Comparison of ENCODE assay signal across 2 cellular contexts in the genomic region with DNA sequence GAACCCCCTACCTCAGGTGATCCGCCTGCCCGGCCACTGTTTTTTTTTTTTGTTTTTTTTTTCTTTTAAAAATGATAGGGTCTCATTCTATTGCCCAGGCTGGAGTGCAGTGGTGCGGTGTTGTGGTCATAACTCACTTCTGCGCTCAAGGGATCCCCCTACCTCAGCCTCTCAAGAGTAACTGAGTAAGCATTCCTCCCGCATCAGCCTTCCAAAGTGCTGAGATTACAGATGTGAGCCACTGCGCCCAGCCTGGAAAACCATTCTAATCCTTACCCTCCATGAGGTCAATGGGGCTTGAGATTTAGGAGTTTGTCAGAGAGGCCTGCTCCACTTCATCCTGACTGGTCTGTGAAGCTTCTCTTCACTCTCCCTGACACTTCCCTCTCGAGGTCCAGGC.
TF ChIP-seq lines count a peak whose summit lies in the region.

No MANE protein-coding gene starts in this region.

TF ChIP-seq in HepG2, 621 proteins besides CTCF, POLR2A, EP300 and RAD21:
- no peak for TF ChIP-seq NR2F1 (CRISPR knock-in tag; IDR thresholded peaks at IDR 0.05)

TF ChIP-seq in WTC11, 78 proteins besides CTCF, POLR2A, EP300 and RAD21:
- TF ChIP-seq, protein P1, sequence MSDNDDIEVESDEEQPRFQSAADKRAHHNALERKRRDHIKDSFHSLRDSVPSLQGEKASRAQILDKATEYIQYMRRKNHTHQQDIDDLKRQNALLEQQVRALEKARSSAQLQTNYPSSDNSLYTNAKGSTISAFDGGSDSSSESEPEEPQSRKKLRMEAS (CRISPR knock-in tag; IDR thresholded peaks at IDR 0.05), result no peak
- TF ChIP-seq ZNF219 (CRISPR knock-in tag; IDR thresholded peaks at IDR 0.05; ENCODE audit: borderline replicate concordance) (no peak), MXD4 (CRISPR knock-in tag; IDR thresholded peaks at IDR 0.05; ENCODE audit: borderline replicate concordance) (no peak), FOXP1 (CRISPR knock-in tag; IDR thresholded peaks at IDR 0.05; ENCODE audit: borderline replicate concordance) (no peak), NFYB (CRISPR knock-in tag; conservative IDR thresholded peaks at IDR 0.05; ENCODE audit: low read depth) (no peak), ZNF396 (CRISPR knock-in tag; IDR thresholded peaks at IDR 0.05; ENCODE audit: borderline replicate concordance) (no peak), ZNF263 (CRISPR knock-in tag; IDR thresholded peaks at IDR 0.05; ENCODE audit: low read depth) (no peak), RELA (CRISPR knock-in tag; IDR thresholded peaks at IDR 0.05; ENCODE audit: borderline replicate concordance) (no peak), KAT7 (CRISPR knock-in tag; IDR thresholded peaks at IDR 0.05; ENCODE audit: borderline replicate concordance) (no peak), NFE2L1 (CRISPR knock-in tag; IDR thresholded peaks at IDR 0.05) (no peak), SMAD3 (CRISPR knock-in tag; IDR thresholded peaks at IDR 0.05; ENCODE audit: borderline replicate concordance) (no peak), FOXJ3 (CRISPR knock-in tag; IDR thresholded peaks at IDR 0.05; ENCODE audit: borderline replicate concordance) (no peak)
- TF ChIP-seq, protein P2, sequence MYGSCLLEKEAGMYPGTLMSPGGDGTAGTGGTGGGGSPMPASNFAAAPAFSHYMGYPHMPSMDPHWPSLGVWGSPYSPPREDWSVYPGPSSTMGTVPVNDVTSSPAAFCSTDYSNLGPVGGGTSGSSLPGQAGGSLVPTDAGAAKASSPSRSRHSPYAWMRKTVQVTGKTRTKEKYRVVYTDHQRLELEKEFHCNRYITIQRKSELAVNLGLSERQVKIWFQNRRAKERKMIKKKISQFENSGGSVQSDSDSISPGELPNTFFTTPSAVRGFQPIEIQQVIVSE (CRISPR knock-in tag; IDR thresholded peaks at IDR 0.05; ENCODE audit: borderline replicate concordance), result no peak
- TF ChIP-seq, protein P3, sequence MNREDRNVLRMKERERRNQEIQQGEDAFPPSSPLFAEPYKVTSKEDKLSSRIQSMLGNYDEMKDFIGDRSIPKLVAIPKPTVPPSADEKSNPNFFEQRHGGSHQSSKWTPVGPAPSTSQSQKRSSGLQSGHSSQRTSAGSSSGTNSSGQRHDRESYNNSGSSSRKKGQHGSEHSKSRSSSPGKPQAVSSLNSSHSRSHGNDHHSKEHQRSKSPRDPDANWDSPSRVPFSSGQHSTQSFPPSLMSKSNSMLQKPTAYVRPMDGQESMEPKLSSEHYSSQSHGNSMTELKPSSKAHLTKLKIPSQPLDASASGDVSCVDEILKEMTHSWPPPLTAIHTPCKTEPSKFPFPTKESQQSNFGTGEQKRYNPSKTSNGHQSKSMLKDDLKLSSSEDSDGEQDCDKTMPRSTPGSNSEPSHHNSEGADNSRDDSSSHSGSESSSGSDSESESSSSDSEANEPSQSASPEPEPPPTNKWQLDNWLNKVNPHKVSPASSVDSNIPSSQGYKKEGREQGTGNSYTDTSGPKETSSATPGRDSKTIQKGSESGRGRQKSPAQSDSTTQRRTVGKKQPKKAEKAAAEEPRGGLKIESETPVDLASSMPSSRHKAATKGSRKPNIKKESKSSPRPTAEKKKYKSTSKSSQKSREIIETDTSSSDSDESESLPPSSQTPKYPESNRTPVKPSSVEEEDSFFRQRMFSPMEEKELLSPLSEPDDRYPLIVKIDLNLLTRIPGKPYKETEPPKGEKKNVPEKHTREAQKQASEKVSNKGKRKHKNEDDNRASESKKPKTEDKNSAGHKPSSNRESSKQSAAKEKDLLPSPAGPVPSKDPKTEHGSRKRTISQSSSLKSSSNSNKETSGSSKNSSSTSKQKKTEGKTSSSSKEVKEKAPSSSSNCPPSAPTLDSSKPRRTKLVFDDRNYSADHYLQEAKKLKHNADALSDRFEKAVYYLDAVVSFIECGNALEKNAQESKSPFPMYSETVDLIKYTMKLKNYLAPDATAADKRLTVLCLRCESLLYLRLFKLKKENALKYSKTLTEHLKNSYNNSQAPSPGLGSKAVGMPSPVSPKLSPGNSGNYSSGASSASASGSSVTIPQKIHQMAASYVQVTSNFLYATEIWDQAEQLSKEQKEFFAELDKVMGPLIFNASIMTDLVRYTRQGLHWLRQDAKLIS (CRISPR knock-in tag; IDR thresholded peaks at IDR 0.05; ENCODE audit: borderline replicate concordance), result no peak
- TF ChIP-seq, protein P4, sequence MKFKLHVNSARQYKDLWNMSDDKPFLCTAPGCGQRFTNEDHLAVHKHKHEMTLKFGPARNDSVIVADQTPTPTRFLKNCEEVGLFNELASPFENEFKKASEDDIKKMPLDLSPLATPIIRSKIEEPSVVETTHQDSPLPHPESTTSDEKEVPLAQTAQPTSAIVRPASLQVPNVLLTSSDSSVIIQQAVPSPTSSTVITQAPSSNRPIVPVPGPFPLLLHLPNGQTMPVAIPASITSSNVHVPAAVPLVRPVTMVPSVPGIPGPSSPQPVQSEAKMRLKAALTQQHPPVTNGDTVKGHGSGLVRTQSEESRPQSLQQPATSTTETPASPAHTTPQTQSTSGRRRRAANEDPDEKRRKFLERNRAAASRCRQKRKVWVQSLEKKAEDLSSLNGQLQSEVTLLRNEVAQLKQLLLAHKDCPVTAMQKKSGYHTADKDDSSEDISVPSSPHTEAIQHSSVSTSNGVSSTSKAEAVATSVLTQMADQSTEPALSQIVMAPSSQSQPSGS (CRISPR knock-in tag; IDR thresholded peaks at IDR 0.05; ENCODE audit: borderline replicate concordance, low read depth), result no peak
- TF ChIP-seq, protein P5, sequence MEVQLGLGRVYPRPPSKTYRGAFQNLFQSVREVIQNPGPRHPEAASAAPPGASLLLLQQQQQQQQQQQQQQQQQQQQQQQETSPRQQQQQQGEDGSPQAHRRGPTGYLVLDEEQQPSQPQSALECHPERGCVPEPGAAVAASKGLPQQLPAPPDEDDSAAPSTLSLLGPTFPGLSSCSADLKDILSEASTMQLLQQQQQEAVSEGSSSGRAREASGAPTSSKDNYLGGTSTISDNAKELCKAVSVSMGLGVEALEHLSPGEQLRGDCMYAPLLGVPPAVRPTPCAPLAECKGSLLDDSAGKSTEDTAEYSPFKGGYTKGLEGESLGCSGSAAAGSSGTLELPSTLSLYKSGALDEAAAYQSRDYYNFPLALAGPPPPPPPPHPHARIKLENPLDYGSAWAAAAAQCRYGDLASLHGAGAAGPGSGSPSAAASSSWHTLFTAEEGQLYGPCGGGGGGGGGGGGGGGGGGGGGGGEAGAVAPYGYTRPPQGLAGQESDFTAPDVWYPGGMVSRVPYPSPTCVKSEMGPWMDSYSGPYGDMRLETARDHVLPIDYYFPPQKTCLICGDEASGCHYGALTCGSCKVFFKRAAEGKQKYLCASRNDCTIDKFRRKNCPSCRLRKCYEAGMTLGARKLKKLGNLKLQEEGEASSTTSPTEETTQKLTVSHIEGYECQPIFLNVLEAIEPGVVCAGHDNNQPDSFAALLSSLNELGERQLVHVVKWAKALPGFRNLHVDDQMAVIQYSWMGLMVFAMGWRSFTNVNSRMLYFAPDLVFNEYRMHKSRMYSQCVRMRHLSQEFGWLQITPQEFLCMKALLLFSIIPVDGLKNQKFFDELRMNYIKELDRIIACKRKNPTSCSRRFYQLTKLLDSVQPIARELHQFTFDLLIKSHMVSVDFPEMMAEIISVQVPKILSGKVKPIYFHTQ (CRISPR knock-in tag; IDR thresholded peaks at IDR 0.05), result no peak
